1 cellular context compared by ENCODE assay signal in genomic region chr4:185343726-185344581, GRCh38.
TF ChIP-seq lines count a peak whose summit lies in the region.

No MANE protein-coding gene starts in this region.

TF ChIP-seq in GM23338, 12 proteins besides CTCF, POLR2A, EP300 and RAD21 (continued from another document):
- TF ChIP-seq ETS1 (IDR thresholded peaks at IDR 0.05): no peak
